In genomic region chr9:19998823-19999455, GRCh38 we compare ENCODE assay signal across 1 cellular context.
TF ChIP-seq lines count a peak whose summit lies in the region.

No MANE protein-coding gene starts in this region.

TF ChIP-seq in HepG2, 621 proteins besides CTCF, POLR2A, EP300 and RAD21 (continued from another document):
- TF ChIP-seq ZNF335 (CRISPR knock-in tag; IDR thresholded peaks at IDR 0.05), result no peak
- no peak for TF ChIP-seq PAF1 (CRISPR knock-in tag; IDR thresholded peaks at IDR 0.05)
- TF ChIP-seq ZNF251 (CRISPR knock-in tag; IDR thresholded peaks at IDR 0.05), result no peak
- TF ChIP-seq ZBTB37 (CRISPR knock-in tag; IDR thresholded peaks at IDR 0.05), result no peak
- TF ChIP-seq GATA4 (IDR thresholded peaks at IDR 0.05; ENCODE audit: borderline replicate concordance, low read depth), result no peak
- no peak for TF ChIP-seq TGIF2 (CRISPR knock-in tag; IDR thresholded peaks at IDR 0.05)
- no peak for TF ChIP-seq ZNF121 (CRISPR knock-in tag; IDR thresholded peaks at IDR 0.05)
